In the genomic region with DNA sequence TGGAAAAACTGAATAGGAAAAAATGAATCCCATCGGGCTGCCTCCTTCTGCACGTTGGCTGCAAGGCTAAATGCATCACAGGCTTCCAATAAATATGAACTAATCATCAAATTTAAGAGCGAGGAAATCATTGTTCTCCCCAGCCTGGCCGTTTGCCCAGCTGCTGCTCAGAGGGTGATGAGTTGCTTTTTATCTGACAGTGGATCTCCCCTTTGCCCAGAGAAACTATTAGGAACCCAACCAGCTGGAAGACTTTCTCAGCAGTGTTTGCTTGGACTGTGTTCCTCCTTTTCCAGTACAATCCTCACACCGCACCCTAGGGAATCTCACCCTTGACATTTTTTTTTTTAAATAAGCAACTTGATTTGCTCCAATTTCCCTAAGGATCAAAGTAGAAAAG, we compare ENCODE assay signal across 11 cellular contexts.
DNase-seq lines count a peak whose midpoint lies in the region; ATAC-seq and TF ChIP-seq lines count a peak whose summit lies in the region.
"Had no signal": no experiment of that assay in that cellular context is flagged by ENCODE, and none has a peak within 500 bp of the region (broad histone marks: within the 10 kb centered on the region; RNA-seq: fewer than 3 reads in every experiment).

No MANE protein-coding gene starts in this region.

- H3K4me1 ChIP-seq in breast epithelium = no peaks in the 10 kb centered on the region
- H3K4me1 ChIP-seq: ascending aorta, vagina had no signal

- TF ChIP-seq CTCF in breast epithelium (IDR thresholded peaks at IDR 0.05) = no peak

- no peaks in the 10 kb centered on the region for H3K27me3 ChIP-seq in breast epithelium
- H3K27me3 ChIP-seq: ascending aorta, vagina had no signal

- DNase-seq in GM04504 (ENCODE audit: low read depth) (peak; percentile 7), NCI-H2171 treated with DMSO at 0.1 percent for 48 hours (lab: John Stamatoyannopoulos, UW) (peak; percentile 78), breast epithelium (ENCODE audit: low spot score in 2 of 2) (peak in 1 of 2 donors; percentile 60), retina (peak; percentile 50), GM19240 (ENCODE audit: insufficient read length, low spot score) (no peak), NAMALWA (ENCODE audit: low spot score) (no peak), HPDE6-E6E7 (ENCODE audit: extremely low spot score) (no peak)
- DNase-seq: activated CD8-positive, alpha-beta T cell treated with anti-CD3 and anti-CD28 coated beads, Interleukin-2, amount 10 ng/mL, durations not matched to agents 7 days and 5 days had no signal

- no peak for ATAC-seq in GM21367 (IDR thresholded peaks at IDR 0.05; ENCODE audit: unreplicated experiment)
- ATAC-seq: activated CD8-positive, alpha-beta T cell treated with anti-CD3 and anti-CD28 coated beads, Interleukin-2, amount 10 ng/mL, durations not matched to agents 7 days and 5 days had no signal

- peak overlapping the region; percentile 22 to 45 for H3K27ac ChIP-seq in breast epithelium
- H3K27ac ChIP-seq: ascending aorta, vagina had no signal

- intact Hi-C loops in breast epithelium (cut with DNase I; ENCODE audit: low total_unique reads) = no loop called here

- no peak for TF ChIP-seq POLR2A in breast epithelium (IDR thresholded peaks at IDR 0.05)

- H3K4me3 ChIP-seq in breast epithelium = no peak overlapping the region
- H3K4me3 ChIP-seq: ascending aorta, vagina had no signal

- no peaks in the 10 kb centered on the region for H3K9me3 ChIP-seq in breast epithelium
- H3K9me3 ChIP-seq: ascending aorta, vagina had no signal

- no peaks in the 10 kb centered on the region for H3K36me3 ChIP-seq in breast epithelium
- H3K36me3 ChIP-seq: ascending aorta, vagina had no signal

Comparison
In these comparisons a context has a peak if more than half of its experiments do, and no peak if none do; other contexts are left out.
1. DNase-seq: peak in GM04504 (single experiment), NCI-H2171 treated with DMSO at 0.1 percent for 48 hours (single experiment) and retina (single experiment); none in GM19240 (single experiment), NAMALWA (single experiment) and HPDE6-E6E7 (single experiment).